In genomic region chr2:54457326-54458023, GRCh38 we compare ENCODE assay signal across 1 cellular context.
TF ChIP-seq lines count a peak whose summit lies in the region.

No MANE protein-coding gene starts in this region.

TF ChIP-seq in HepG2, 621 proteins besides CTCF, POLR2A, EP300 and RAD21 (continued from another document and continues in another):
- TF ChIP-seq ARID5B (CRISPR knock-in tag; IDR thresholded peaks at IDR 0.05) (0 out of 2 replicates have a peak, but pooled peaks have one; percentile 39), YEATS2 (CRISPR knock-in tag; IDR thresholded peaks at IDR 0.05; ENCODE audit: borderline replicate concordance) (0 out of 2 replicates have a peak, but pooled peaks have one; percentile 36), ZNF891 (CRISPR knock-in tag; IDR thresholded peaks at IDR 0.05) (peak; percentile 63; the same call in 1 of the 2 replicates), ZNF572 (CRISPR knock-in tag; IDR thresholded peaks at IDR 0.05) (0 out of 2 replicates have a peak, but pooled peaks have one; percentile 56), REST (IDR thresholded peaks at IDR 0.05; ENCODE audit: borderline replicate concordance in 1 of 2, low read depth in 1 of 2, low read length in 2 of 2) (no peak), ZNF18 (CRISPR knock-in tag; IDR thresholded peaks at IDR 0.05; ENCODE audit: insufficient replicate concordance) (peak; percentile 28), CBX1 (IDR thresholded peaks at IDR 0.05; ENCODE audit: low read depth) (no peak), ZNF687 (CRISPR knock-in tag; IDR thresholded peaks at IDR 0.05) (peak; percentile 81), MYPOP (CRISPR knock-in tag; IDR thresholded peaks at IDR 0.05) (peak; percentile 84), ZNF589 (CRISPR knock-in tag; conservative IDR thresholded peaks at IDR 0.05) (peak; percentile 70; the same call in 1 of the 2 replicates), HCFC1 (IDR thresholded peaks at IDR 0.05; ENCODE audit: low read depth, low read length) (peak; percentile 21; the same call in 1 of the 2 replicates), NCOA2 (CRISPR knock-in tag; IDR thresholded peaks at IDR 0.05) (peak; percentile 12), RBM22 (optimal IDR thresholded peaks at IDR 0.05; ENCODE audit: low read length) (no peak), ATF7 (IDR thresholded peaks at IDR 0.05) (no peak), ATF7 (CRISPR knock-in tag; IDR thresholded peaks at IDR 0.05) (peak; percentile 41; the same call in 1 of the 2 replicates), HNRNPLL (IDR thresholded peaks at IDR 0.05; ENCODE audit: low read depth, low read length, poor library complexity, severe bottlenecking) (peak; percentile 66), ZNF230 (CRISPR knock-in tag; IDR thresholded peaks at IDR 0.05) (peak; percentile 58; the same call in 1 of the 2 replicates), ARID4A (CRISPR knock-in tag; IDR thresholded peaks at IDR 0.05; ENCODE audit: borderline replicate concordance) (peak; percentile 59), ZNF224 (CRISPR knock-in tag; IDR thresholded peaks at IDR 0.05) (0 out of 2 replicates have a peak, but pooled peaks have one; percentile 39), SP4 (CRISPR knock-in tag; IDR thresholded peaks at IDR 0.05) (no peak), KDM2A (CRISPR knock-in tag; IDR thresholded peaks at IDR 0.05; ENCODE audit: borderline replicate concordance, low read depth) (peak; percentile 38; the same call in 1 of the 2 replicates), EEA1 (CRISPR knock-in tag; IDR thresholded peaks at IDR 0.05; ENCODE audit: borderline replicate concordance) (peak; percentile 45; the same call in 1 of the 2 replicates), XRCC5 (optimal IDR thresholded peaks at IDR 0.05; ENCODE audit: low read length) (peak; percentile 80), NPAS2 (CRISPR knock-in tag; IDR thresholded peaks at IDR 0.05; ENCODE audit: borderline replicate concordance) (0 out of 2 replicates have a peak, but pooled peaks have one; percentile 78), CERS6 (CRISPR knock-in tag; IDR thresholded peaks at IDR 0.05) (no peak), AKNA (CRISPR knock-in tag; IDR thresholded peaks at IDR 0.05; ENCODE audit: borderline replicate concordance) (no peak), RNF2 (conservative IDR thresholded peaks at IDR 0.05; ENCODE audit: low read depth) (no peak; the same call in 1 of the 2 replicates)
